Comparison of ENCODE assay signal across 13 cellular contexts in genomic region chr13:78589206-78589605, GRCh38. TPM values are rescaled to one million over a fixed set of nuclear protein-coding genes. Genes with fewer than 3 reads are reported as not detected.
DNase-seq lines count a peak whose midpoint lies in the region; ATAC-seq and TF ChIP-seq lines count a peak whose summit lies in the region.
"Had no signal": no experiment of that assay in that cellular context is flagged by ENCODE, and none has a peak within 500 bp of the region (broad histone marks: within the 10 kb centered on the region; RNA-seq: fewer than 3 reads in every experiment).

No MANE protein-coding gene starts in this region.

- intact Hi-C loops in head of caudate nucleus (cut with DNase I) = no loop called here

- DNase-seq in A172 (ENCODE audit: low spot score) (peak; percentile 16), GM13976 (ENCODE audit: low spot score) (peak; percentile 53), OCI-M1 (lab: John Stamatoyannopoulos, UW) (peak; percentile 85), fibroblast of villous mesenchyme (ENCODE audit: low read depth) (peak; percentile 35), amygdala (lab: John Stamatoyannopoulos, UW) (no peak), head of caudate nucleus (no peak)
- DNase-seq: activated T-cell treated with anti-CD3 and anti-CD28 coated beads, Interleukin-2, amount 50 U/mL, for 24 hours; stimulated activated CD4-positive, alpha-beta T cell treated with anti-CD3 and anti-CD28 coated beads, Interleukin-2, amount 100 ng/mL, for 24 hours; T-cell had no signal

- TF ChIP-seq CTCF in GM13976 (IDR thresholded peaks at IDR 0.05; ENCODE audit: borderline replicate concordance, control extremely low read depth, extremely low read depth, insufficient read depth, missing control alignments) = no peak
- TF ChIP-seq CTCF in fibroblast of villous mesenchyme (IDR thresholded peaks at IDR 0.05; ENCODE audit: insufficient read depth, low read depth, low read length) = no peak

- ATAC-seq in HG02840 (IDR thresholded peaks at IDR 0.05; ENCODE audit: low FRiP score, unreplicated experiment) (no peak), HG03342 (IDR thresholded peaks at IDR 0.05; ENCODE audit: unreplicated experiment) (no peak)
- ATAC-seq: natural killer cell treated with Interleukin-12 subunit alpha and Interleukin-12 subunit beta and Interleukin-15 and Interleukin-18, amount 100 ng/mL, for 72 hours; T-cell had no signal

- in situ Hi-C loops in GM13976 (cut with MboI; ENCODE audit: low sequenced_read_pairs, unreplicated experiment) = loop anchor here (25.0 kb wide), 1 partner anchor 452 kb away; no protein-coding TSS in a partner anchor

- no peak overlapping the region for H3K4me3 ChIP-seq in fibroblast of villous mesenchyme (ENCODE audit: low read depth, low read length)
- H3K4me3 ChIP-seq: suprapubic skin had no signal

RNA-seq across cellular contexts. Expression of gene POU4F1, which starts 14.1 kb away (rescaled TPM):
- total RNA-seq in A172 (2014; rRNA removed; shearing (Covaris generic)) = not detected in 2 replicates
- total RNA-seq in fibroblast of villous mesenchyme = under 0.01 TPM in 1 of 2 replicates, not detected in the other

Comparison
In these comparisons a context has a peak if more than half of its experiments do, and no peak if none do; other contexts are left out.
1. DNase-seq: peak in A172 (single experiment), GM13976 (single experiment), OCI-M1 (single experiment) and fibroblast of villous mesenchyme (single experiment); none in amygdala (0 of 56) and head of caudate nucleus (0 of 42).